Comparison of ENCODE assay signal across 10 cellular contexts in genomic region chr20:36969478-36970186, GRCh38. TPM values are rescaled to one million over a fixed set of nuclear protein-coding genes. Genes with fewer than 3 reads are reported as not detected.
A peak's percentile ranks its signal among the peaks of the same experiment; 100 is the strongest.
DNase-seq lines count a peak whose midpoint lies in the region; ATAC-seq and TF ChIP-seq lines count a peak whose summit lies in the region.
"Had no signal": no experiment of that assay in that cellular context is flagged by ENCODE, and none has a peak within 500 bp of the region (broad histone marks: within the 10 kb centered on the region; RNA-seq: fewer than 3 reads in every experiment).

No MANE protein-coding gene starts in this region.

- H3K36me3 Mint-ChIP-seq in activated naive CD8-positive, alpha-beta T cell = peaks cover 5% of the 10 kb centered on the region
- H3K36me3 Mint-ChIP-seq in natural killer cell = no peaks in the 10 kb centered on the region

- intact Hi-C loops in natural killer cell (cut with micrococcal nuclease) = no loop called here

- H3K9me3 Mint-ChIP-seq in activated naive CD8-positive, alpha-beta T cell (ENCODE audit: low read depth) = no peaks in the 10 kb centered on the region
- no peaks in the 10 kb centered on the region for H3K9me3 Mint-ChIP-seq in natural killer cell

- H3K4me1 Mint-ChIP-seq in activated naive CD8-positive, alpha-beta T cell (ENCODE audit: low read depth) = peaks cover 69% of the 10 kb centered on the region
- H3K4me1 Mint-ChIP-seq in natural killer cell = peaks cover 27 to 38% of the 10 kb centered on the region in 2 donors

- DNase-seq in CD1c-positive myeloid dendritic cell (ENCODE audit: extremely low spot score) (peak; percentile 59), natural killer cell (no peak), T1000 (lab: John Stamatoyannopoulos, UW) (no peak), kidney glomerular epithelial cell (lab: John Stamatoyannopoulos, UW) (no peak)
- peak; percentile 35 to 38 for DNase-seq in activated CD4-positive, alpha-beta T cell treated with anti-CD3 and anti-CD28 coated beads for 4 hours
- DNase-seq: BE2C, NCI-H446 had no signal

- peak; percentile 71 to 83 (median 73) for ATAC-seq in natural killer cell
- no peak for ATAC-seq in HG03108 (IDR thresholded peaks at IDR 0.05; ENCODE audit: unreplicated experiment)
- no peak for ATAC-seq in HG03457 (IDR thresholded peaks at IDR 0.05; ENCODE audit: unreplicated experiment)

- peak overlapping the region; percentile 46 for H3K4me3 Mint-ChIP-seq in activated naive CD8-positive, alpha-beta T cell
- H3K4me3 Mint-ChIP-seq in natural killer cell = peak overlapping the region; percentile 72

- no peak for TF ChIP-seq CTCF in natural killer cell (IDR thresholded peaks at IDR 0.05)

- H3K27me3 Mint-ChIP-seq in activated naive CD8-positive, alpha-beta T cell = no peaks in the 10 kb centered on the region
- H3K27me3 Mint-ChIP-seq in natural killer cell (ENCODE audit: low read depth in 2 of 2) = no peaks in the 10 kb centered on the region

- peak overlapping the region; percentile 90 for H3K27ac Mint-ChIP-seq in activated naive CD8-positive, alpha-beta T cell
- H3K27ac Mint-ChIP-seq in natural killer cell = peak overlapping the region; percentile 79 to 83

RNA-seq across cellular contexts. Expression of gene SAMHD1, which starts 18.1 kb away (rescaled TPM):
- total RNA-seq in natural killer cell = 100 to 1,000 TPM; 237 to 279 (median 270) TPM

Comparison
In these comparisons a context has a peak if more than half of its experiments do, and no peak if none do; other contexts are left out.
1. DNase-seq: peak in CD1c-positive myeloid dendritic cell (single experiment) and activated CD4-positive, alpha-beta T cell treated with anti-CD3 and anti-CD28 coated beads for 4 hours (2 of 2); none in natural killer cell (single experiment), T1000 (single experiment) and kidney glomerular epithelial cell (single experiment).
2. ATAC-seq: peak in natural killer cell (3 of 3); none in HG03108 (single experiment) and HG03457 (single experiment).